ENCODE assay signal across 19 cellular contexts in genomic region chr1:21786640-21787039, GRCh38. TPM values are rescaled to one million over a fixed set of nuclear protein-coding genes. Genes with fewer than 3 reads are reported as not detected.
DNase-seq lines count a peak whose midpoint lies in the region; ATAC-seq and TF ChIP-seq lines count a peak whose summit lies in the region.
"Had no signal": no experiment of that assay in that cellular context is flagged by ENCODE, and none has a peak within 500 bp of the region (broad histone marks: within the 10 kb centered on the region; RNA-seq: fewer than 3 reads in every experiment).

No MANE protein-coding gene starts in this region.

- no peaks in the 10 kb centered on the region for H3K9me3 Mint-ChIP-seq in activated naive CD4-positive, alpha-beta T cell treated with anti-CD3 and anti-CD28 coated beads, Interleukin-2, amount 50 U/mL, for 24 hours
- no peaks in the 10 kb centered on the region for H3K9me3 Mint-ChIP-seq in activated naive CD4-positive, alpha-beta T cell treated with anti-CD3 and anti-CD28 coated beads for 36 hours
- H3K9me3 Mint-ChIP-seq in WTC11: no peaks in the 10 kb centered on the region
- no peaks in the 10 kb centered on the region for H3K9me3 Mint-ChIP-seq in activated CD4-positive, alpha-beta T cell treated with anti-CD3 and anti-CD28 coated beads, Interleukin-2, amount 10 ng/mL, durations not matched to agents 7 days and 5 days
- H3K9me3 Mint-ChIP-seq: H9 had no signal

- no peaks in the 10 kb centered on the region for H3K27me3 ChIP-seq in RWPE2 (ENCODE audit: insufficient read depth, poor library complexity, severe bottlenecking)
- no peaks in the 10 kb centered on the region for H3K27me3 ChIP-seq in tibial nerve
- H3K27me3 ChIP-seq: BLaER1 had no signal

- H3K27ac Mint-ChIP-seq in activated naive CD4-positive, alpha-beta T cell treated with anti-CD3 and anti-CD28 coated beads, Interleukin-2, amount 50 U/mL, for 24 hours: peak overlapping the region; percentile 52
- no peak overlapping the region for H3K27ac Mint-ChIP-seq in activated naive CD4-positive, alpha-beta T cell treated with anti-CD3 and anti-CD28 coated beads for 36 hours
- no peak overlapping the region for H3K27ac Mint-ChIP-seq in WTC11
- no peak overlapping the region for H3K27ac Mint-ChIP-seq in activated CD4-positive, alpha-beta T cell treated with anti-CD3 and anti-CD28 coated beads, Interleukin-2, amount 10 ng/mL, durations not matched to agents 7 days and 5 days
- H3K27ac Mint-ChIP-seq: B cell; CD4-positive, CD25-positive, alpha-beta regulatory T cell; H9 had no signal

- no peak for DNase-seq in activated naive CD4-positive, alpha-beta T cell treated with anti-CD3 and anti-CD28 coated beads for 36 hours
- DNase-seq in RWPE2 (ENCODE audit: low spot score): no peak
- no peak for DNase-seq in epithelial cell of prostate (ENCODE audit: low read depth, low spot score)
- DNase-seq in DMS114 treated with DMSO at 0.1 percent for 48 hours (lab: John Stamatoyannopoulos, UW; ENCODE audit: unreplicated experiment): no peak
- no peak for DNase-seq in tibial nerve (ENCODE audit: low spot score in 2 of 2)
- DNase-seq in WTC11 (ENCODE audit: low spot score): no peak
- no peak for DNase-seq in activated CD4-positive, alpha-beta T cell treated with anti-CD3 and anti-CD28 coated beads, Interleukin-2, amount 10 ng/mL, durations not matched to agents 7 days and 5 days
- DNase-seq: CD4-positive, CD25-positive, alpha-beta regulatory T cell; CD8-positive, alpha-beta memory T cell; DMS153; DND-41; GM23248; H9 had no signal

- WGBS in tibial nerve, 2 donors: 71 to 85% methylated on average over 2 of the region's 2 CpGs

- POLR2A ChIA-PET in WTC11 (lab: Charles Lee): no interaction called here
- POLR2A ChIA-PET in activated CD4-positive, alpha-beta T cell treated with anti-CD3 and anti-CD28 coated beads, Interleukin-2, amount 10 ng/mL, durations not matched to agents 7 days and 5 days (lab: Charles Lee): no interaction called here

- no peak overlapping the region for H3K4me3 Mint-ChIP-seq in activated naive CD4-positive, alpha-beta T cell treated with anti-CD3 and anti-CD28 coated beads, Interleukin-2, amount 50 U/mL, for 24 hours
- no peak overlapping the region for H3K4me3 Mint-ChIP-seq in activated naive CD4-positive, alpha-beta T cell treated with anti-CD3 and anti-CD28 coated beads for 36 hours
- H3K4me3 Mint-ChIP-seq in WTC11: no peak overlapping the region
- H3K4me3 Mint-ChIP-seq in activated CD4-positive, alpha-beta T cell treated with anti-CD3 and anti-CD28 coated beads, Interleukin-2, amount 10 ng/mL, durations not matched to agents 7 days and 5 days: no peak overlapping the region
- H3K4me3 Mint-ChIP-seq: B cell, H9 had no signal

- H3K9me3 ChIP-seq in RWPE2 (ENCODE audit: severe bottlenecking) (peaks cover 4% of the 10 kb centered on the region), tibial nerve (no peaks in the 10 kb centered on the region)
- H3K9me3 ChIP-seq: BLaER1 had no signal

- no peaks in the 10 kb centered on the region for H3K27me3 Mint-ChIP-seq in activated naive CD4-positive, alpha-beta T cell treated with anti-CD3 and anti-CD28 coated beads, Interleukin-2, amount 50 U/mL, for 24 hours
- no peaks in the 10 kb centered on the region for H3K27me3 Mint-ChIP-seq in activated naive CD4-positive, alpha-beta T cell treated with anti-CD3 and anti-CD28 coated beads for 36 hours (ENCODE audit: low read depth)
- no peaks in the 10 kb centered on the region for H3K27me3 Mint-ChIP-seq in WTC11 (ENCODE audit: low read depth)
- peaks cover 10% of the 10 kb centered on the region for H3K27me3 Mint-ChIP-seq in activated CD4-positive, alpha-beta T cell treated with anti-CD3 and anti-CD28 coated beads, Interleukin-2, amount 10 ng/mL, durations not matched to agents 7 days and 5 days
- H3K27me3 Mint-ChIP-seq: B cell had no signal

- H3K4me1 Mint-ChIP-seq in activated naive CD4-positive, alpha-beta T cell treated with anti-CD3 and anti-CD28 coated beads, Interleukin-2, amount 50 U/mL, for 24 hours: peaks cover 9% of the 10 kb centered on the region
- H3K4me1 Mint-ChIP-seq in activated naive CD4-positive, alpha-beta T cell treated with anti-CD3 and anti-CD28 coated beads for 36 hours (ENCODE audit: low read depth): peaks cover 5% of the 10 kb centered on the region
- H3K4me1 Mint-ChIP-seq in WTC11: peaks cover 23% of the 10 kb centered on the region
- H3K4me1 Mint-ChIP-seq in activated CD4-positive, alpha-beta T cell treated with anti-CD3 and anti-CD28 coated beads, Interleukin-2, amount 10 ng/mL, durations not matched to agents 7 days and 5 days: peaks cover 12% of the 10 kb centered on the region

- TF ChIP-seq EP300 in tibial nerve (IDR thresholded peaks at IDR 0.05): no peak

- H3K4me3 ChIP-seq in RWPE2 (ENCODE audit: severe bottlenecking) (no peak overlapping the region), tibial nerve (no peak overlapping the region)
- H3K4me3 ChIP-seq: BLaER1, GM23248 had no signal

- peaks cover 13% of the 10 kb centered on the region for H3K4me1 ChIP-seq in RWPE2 (ENCODE audit: insufficient read depth, poor library complexity, severe bottlenecking)
- peaks cover under 1 to 9% (median 3%) of the 10 kb centered on the region in 4 donors for H3K4me1 ChIP-seq in tibial nerve

- TF ChIP-seq CTCF in RWPE2 (IDR thresholded peaks at IDR 0.05; ENCODE audit: poor library complexity, severe bottlenecking) (no peak), tibial nerve (IDR thresholded peaks at IDR 0.05) (no peak), WTC11 (IDR thresholded peaks at IDR 0.05) (no peak)

- intact Hi-C loops in activated naive CD4-positive, alpha-beta T cell treated with anti-CD3 and anti-CD28 coated beads for 36 hours (cut with micrococcal nuclease): no loop called here

- CTCF ChIA-PET in activated naive CD4-positive, alpha-beta T cell treated with anti-CD3 and anti-CD28 coated beads for 36 hours (lab: Charles Lee): no interaction called here
- CTCF ChIA-PET in WTC11 (lab: Charles Lee): no interaction called here
- CTCF ChIA-PET in activated CD4-positive, alpha-beta T cell treated with anti-CD3 and anti-CD28 coated beads, Interleukin-2, amount 10 ng/mL, durations not matched to agents 7 days and 5 days (lab: Charles Lee): no interaction called here

- ATAC-seq in RWPE2 (ENCODE audit: low read depth) (no peak), WTC11 (no peak)
- ATAC-seq: HCT116 had no signal

- TF ChIP-seq POLR2A in tibial nerve (IDR thresholded peaks at IDR 0.05): no peak

- H3K27ac ChIP-seq in RWPE2 (ENCODE audit: poor library complexity, severe bottlenecking) (peak overlapping the region; percentile 97), epithelial cell of prostate (peak overlapping the region; percentile 95), tibial nerve (no peak overlapping the region)
- H3K27ac ChIP-seq: 22Rv1, BLaER1, GM23248 had no signal

- H3K36me3 ChIP-seq in RWPE2 (ENCODE audit: low read depth) (no peaks in the 10 kb centered on the region), tibial nerve (no peaks in the 10 kb centered on the region)
- H3K36me3 ChIP-seq: BLaER1 had no signal

- no peaks in the 10 kb centered on the region for H3K36me3 Mint-ChIP-seq in activated naive CD4-positive, alpha-beta T cell treated with anti-CD3 and anti-CD28 coated beads, Interleukin-2, amount 50 U/mL, for 24 hours
- peaks cover 5% of the 10 kb centered on the region for H3K36me3 Mint-ChIP-seq in activated naive CD4-positive, alpha-beta T cell treated with anti-CD3 and anti-CD28 coated beads for 36 hours (ENCODE audit: low read depth)
- no peaks in the 10 kb centered on the region for H3K36me3 Mint-ChIP-seq in WTC11
- H3K36me3 Mint-ChIP-seq in activated CD4-positive, alpha-beta T cell treated with anti-CD3 and anti-CD28 coated beads, Interleukin-2, amount 10 ng/mL, durations not matched to agents 7 days and 5 days (ENCODE audit: low read depth): peaks cover 5% of the 10 kb centered on the region
- H3K36me3 Mint-ChIP-seq: CD4-positive, CD25-positive, alpha-beta regulatory T cell had no signal

TF ChIP-seq in WTC11, 78 proteins besides CTCF, POLR2A, EP300 and RAD21 (continues in another document):
- TF ChIP-seq ZBTB43 (CRISPR knock-in tag; IDR thresholded peaks at IDR 0.05) (no peak), GRHL2 (CRISPR knock-in tag; IDR thresholded peaks at IDR 0.05; ENCODE audit: insufficient replicate concordance, severe bottlenecking) (no peak), PRRX2 (CRISPR knock-in tag; IDR thresholded peaks at IDR 0.05) (no peak)

RNA-seq across cellular contexts. Expression of gene USP48, which starts 3.7 kb away (rescaled TPM):
- 10 to 100 TPM; 89.9 to 93.4 TPM for total RNA-seq in activated naive CD4-positive, alpha-beta T cell treated with anti-CD3 and anti-CD28 coated beads for 36 hours
- total RNA-seq in tibial nerve (10 to 100 TPM; 51.1 to 65.9 (median 58.7) TPM), WTC11 (2021) (72.1 to 86.9 TPM (median 79.2 TPM) in 3 replicates)
- 10 to 100 TPM; 70.9 to 80.6 TPM for total RNA-seq in activated CD4-positive, alpha-beta T cell treated with anti-CD3 and anti-CD28 coated beads, Interleukin-2, amount 10 ng/mL, durations not matched to agents 7 days and 5 days

RNA-seq across cellular contexts. Expression of gene LDLRAD2, which starts 25.4 kb away (rescaled TPM):
- total RNA-seq in activated naive CD4-positive, alpha-beta T cell treated with anti-CD3 and anti-CD28 coated beads for 36 hours: not detected
- under 1 TPM in 1 of 4 donors, not detected in 3; 0.60 TPM for total RNA-seq in tibial nerve
- 0.63 to 1.3 TPM (median 0.85 TPM) in 3 replicates for total RNA-seq in WTC11 (2021)
- not detected for total RNA-seq in activated CD4-positive, alpha-beta T cell treated with anti-CD3 and anti-CD28 coated beads, Interleukin-2, amount 10 ng/mL, durations not matched to agents 7 days and 5 days
- total RNA-seq: CD8-positive, alpha-beta memory T cell; GM23248; H4 had no signal

Comparison
In these comparisons a context has a peak if more than half of its experiments do, and no peak if none do; other contexts are left out.
1. H3K27ac ChIP-seq: peak in RWPE2 (single experiment) and epithelial cell of prostate (single experiment); none in tibial nerve (0 of 4).